ENCODE assay signal across 8 cellular contexts in the genomic region with DNA sequence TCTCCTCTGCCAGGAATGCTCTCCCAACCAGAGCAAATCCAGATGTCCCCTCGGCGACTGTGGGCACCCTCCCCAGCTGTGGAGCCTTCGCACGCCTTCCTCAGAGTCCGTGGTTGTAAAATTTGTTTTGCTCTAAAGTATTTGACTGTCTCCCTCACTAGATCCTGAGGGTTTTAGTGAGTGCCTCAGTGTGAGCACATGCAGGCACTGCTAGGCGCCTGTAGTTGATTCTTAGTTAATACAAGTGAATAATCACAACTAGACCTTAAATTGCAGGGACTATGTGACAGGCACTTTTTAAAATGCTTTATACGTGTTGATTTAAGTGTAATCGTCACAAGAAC. TPM values are rescaled to one million over a fixed set of nuclear protein-coding genes. Genes with fewer than 3 reads are reported as not detected.
DNase-seq lines count a peak whose midpoint lies in the region; ATAC-seq and TF ChIP-seq lines count a peak whose summit lies in the region.

No MANE protein-coding gene starts in this region.

- H3K27ac Mint-ChIP-seq in natural killer cell treated with Interleukin-12 subunit alpha and Interleukin-12 subunit beta and Interleukin-15 and Interleukin-18, amount 100 ng/mL, for 72 hours, result peak overlapping the region; percentile 90 to 96

- peak overlapping the region; percentile 98 for H3K4me3 ChIP-seq in GM12864 (ENCODE audit: low read depth, low read length)
- peak overlapping the region; percentile 99 for H3K4me3 ChIP-seq in LNCaP clone FGC (ENCODE audit: low read depth, low read length)
- H3K4me3 ChIP-seq in colonic mucosa, result peak overlapping the region; percentile 95

- H3K4me1 ChIP-seq in colonic mucosa, result peaks cover 2% of the 10 kb centered on the region

- POLR2A ChIA-PET in HEK293T (lab: Yijun Ruan, JAX), result interaction anchor here (0.8 to 2.0 kb wide), 12 partner anchors 9 to 222 kb away, joined by 3 to 18 read pairs (median 4); a partner anchor contains a TSS

- peaks cover 16 to 21% of the 10 kb centered on the region in 2 donors for H3K4me1 Mint-ChIP-seq in natural killer cell treated with Interleukin-12 subunit alpha and Interleukin-12 subunit beta and Interleukin-15 and Interleukin-18, amount 100 ng/mL, for 72 hours (ENCODE audit: low read depth in 2 of 2)

- intact Hi-C loops in colonic mucosa (cut with DNase I), result loop anchor here (10.0 kb wide), 1 partner anchor 222 kb away; no protein-coding TSS in a partner anchor

- H3K27me3 ChIP-seq in colonic mucosa, result no peaks in the 10 kb centered on the region

- ATAC-seq in natural killer cell treated with Interleukin-12 subunit alpha and Interleukin-12 subunit beta and Interleukin-15 and Interleukin-18, amount 100 ng/mL, for 72 hours, result no peak

- H3K27me3 Mint-ChIP-seq in natural killer cell treated with Interleukin-12 subunit alpha and Interleukin-12 subunit beta and Interleukin-15 and Interleukin-18, amount 100 ng/mL, for 72 hours, result peaks cover 4 to 5% of the 10 kb centered on the region in 2 donors

- CTCF ChIA-PET in HEK293T (lab: Yijun Ruan, JAX), result interaction anchor here (2.4 kb wide), 1 partner anchor 31 kb away, joined by 12 read pairs; no protein-coding TSS in a partner anchor

- H3K27ac ChIP-seq in colonic mucosa, result peak overlapping the region; percentile 95

- H3K36me3 ChIP-seq in colonic mucosa, result no peaks in the 10 kb centered on the region

- TF ChIP-seq CTCF in GM12864 (IDR thresholded peaks at IDR 0.05; ENCODE audit: low read depth, low read length, missing control alignments) (no peak), LNCaP clone FGC (IDR thresholded peaks at IDR 0.05; ENCODE audit: control insufficient read depth, extremely low read depth, insufficient read depth) (no peak), colonic mucosa (IDR thresholded peaks at IDR 0.05) (no peak)

- peak overlapping the region; percentile 84 for H3K9ac ChIP-seq in colonic mucosa (ENCODE audit: low read depth in 2 of 2, low read length in 2 of 2)

- peaks cover 2% of the 10 kb centered on the region for H3K36me3 Mint-ChIP-seq in natural killer cell treated with Interleukin-12 subunit alpha and Interleukin-12 subunit beta and Interleukin-15 and Interleukin-18, amount 100 ng/mL, for 72 hours

- no peaks in the 10 kb centered on the region for H3K9me3 Mint-ChIP-seq in natural killer cell treated with Interleukin-12 subunit alpha and Interleukin-12 subunit beta and Interleukin-15 and Interleukin-18, amount 100 ng/mL, for 72 hours

- peak overlapping the region; percentile 99 for H3K4me3 Mint-ChIP-seq in natural killer cell treated with Interleukin-12 subunit alpha and Interleukin-12 subunit beta and Interleukin-15 and Interleukin-18, amount 100 ng/mL, for 72 hours

- DNase-seq in GM12864 (ENCODE audit: low read depth) (no peak), LNCaP clone FGC (ENCODE audit: low read depth) (no peak), colonic mucosa (no peak), HEK293T (ENCODE audit: extremely low spot score) (no peak), mesenteric fat pad (ENCODE audit: low spot score) (no peak), NCI-H1092 treated with DMSO at 0.1 percent for 48 hours (lab: John Stamatoyannopoulos, UW) (no peak), NCI-H2196 (lab: John Stamatoyannopoulos, UW; ENCODE audit: unreplicated experiment) (no peak)
- DNase-seq in natural killer cell treated with Interleukin-12 subunit alpha and Interleukin-12 subunit beta and Interleukin-15 and Interleukin-18, amount 100 ng/mL, for 72 hours (ENCODE audit: low spot score), result no peak

- H3K9me3 ChIP-seq in colonic mucosa, result no peaks in the 10 kb centered on the region

TF ChIP-seq in HEK293T, 16 proteins besides CTCF, POLR2A, EP300 and RAD21:
- no peak for TF ChIP-seq SP1 (IDR thresholded peaks at IDR 0.05)
- TF ChIP-seq, protein P1, sequence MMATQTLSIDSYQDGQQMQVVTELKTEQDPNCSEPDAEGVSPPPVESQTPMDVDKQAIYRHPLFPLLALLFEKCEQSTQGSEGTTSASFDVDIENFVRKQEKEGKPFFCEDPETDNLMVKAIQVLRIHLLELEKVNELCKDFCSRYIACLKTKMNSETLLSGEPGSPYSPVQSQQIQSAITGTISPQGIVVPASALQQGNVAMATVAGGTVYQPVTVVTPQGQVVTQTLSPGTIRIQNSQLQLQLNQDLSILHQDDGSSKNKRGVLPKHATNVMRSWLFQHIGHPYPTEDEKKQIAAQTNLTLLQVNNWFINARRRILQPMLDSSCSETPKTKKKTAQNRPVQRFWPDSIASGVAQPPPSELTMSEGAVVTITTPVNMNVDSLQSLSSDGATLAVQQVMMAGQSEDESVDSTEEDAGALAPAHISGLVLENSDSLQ (IDR thresholded peaks at IDR 0.05), result no peak
- no peak for TF ChIP-seq ARNT (IDR thresholded peaks at IDR 0.05)
- no peak for TF ChIP-seq CTBP1 (IDR thresholded peaks at IDR 0.05; ENCODE audit: borderline replicate concordance)
- TF ChIP-seq SUZ12 (IDR thresholded peaks at IDR 0.05), result no peak
- no peak for TF ChIP-seq L3MBTL2 (conservative IDR thresholded peaks at IDR 0.05)
- no peak for TF ChIP-seq NFRKB (IDR thresholded peaks at IDR 0.05)
- TF ChIP-seq ZNF384 (IDR thresholded peaks at IDR 0.05), result no peak
- no peak for TF ChIP-seq LEF1 (IDR thresholded peaks at IDR 0.05; ENCODE audit: borderline replicate concordance)
- TF ChIP-seq FOXA1 (IDR thresholded peaks at IDR 0.05), result no peak
- no peak for TF ChIP-seq BHLHE40 (IDR thresholded peaks at IDR 0.05; ENCODE audit: borderline replicate concordance)
- TF ChIP-seq ELF4 (IDR thresholded peaks at IDR 0.05), result no peak

RNA-seq across cellular contexts. Expression of a gene that starts 0.7 kb away (rescaled TPM):
- total RNA-seq in colonic mucosa (100 to 1,000 TPM; 160 to 197 TPM), mesenteric fat pad (169 TPM)
- total RNA-seq in natural killer cell treated with Interleukin-12 subunit alpha and Interleukin-12 subunit beta and Interleukin-15 and Interleukin-18, amount 100 ng/mL, for 72 hours, result 100 to 1,000 TPM; 118 to 183 TPM

RNA-seq across cellular contexts. Expression of a gene that starts 18.8 kb away (rescaled TPM):
- total RNA-seq in colonic mucosa (1 to 10 TPM; 3.6 to 3.8 TPM), mesenteric fat pad (32.6 TPM)
- total RNA-seq in natural killer cell treated with Interleukin-12 subunit alpha and Interleukin-12 subunit beta and Interleukin-15 and Interleukin-18, amount 100 ng/mL, for 72 hours, result 1 to 10 TPM; 9.1 to 9.3 TPM

RNA-seq across cellular contexts. Expression of a gene that starts 32.1 kb away (rescaled TPM):
- 1 to 10 TPM; 1.2 to 2.6 TPM for total RNA-seq in colonic mucosa
- not detected for total RNA-seq in natural killer cell treated with Interleukin-12 subunit alpha and Interleukin-12 subunit beta and Interleukin-15 and Interleukin-18, amount 100 ng/mL, for 72 hours
- 22.5 TPM for total RNA-seq in mesenteric fat pad
